Comparison of ENCODE assay signal across 1 cellular context in the genomic region with DNA sequence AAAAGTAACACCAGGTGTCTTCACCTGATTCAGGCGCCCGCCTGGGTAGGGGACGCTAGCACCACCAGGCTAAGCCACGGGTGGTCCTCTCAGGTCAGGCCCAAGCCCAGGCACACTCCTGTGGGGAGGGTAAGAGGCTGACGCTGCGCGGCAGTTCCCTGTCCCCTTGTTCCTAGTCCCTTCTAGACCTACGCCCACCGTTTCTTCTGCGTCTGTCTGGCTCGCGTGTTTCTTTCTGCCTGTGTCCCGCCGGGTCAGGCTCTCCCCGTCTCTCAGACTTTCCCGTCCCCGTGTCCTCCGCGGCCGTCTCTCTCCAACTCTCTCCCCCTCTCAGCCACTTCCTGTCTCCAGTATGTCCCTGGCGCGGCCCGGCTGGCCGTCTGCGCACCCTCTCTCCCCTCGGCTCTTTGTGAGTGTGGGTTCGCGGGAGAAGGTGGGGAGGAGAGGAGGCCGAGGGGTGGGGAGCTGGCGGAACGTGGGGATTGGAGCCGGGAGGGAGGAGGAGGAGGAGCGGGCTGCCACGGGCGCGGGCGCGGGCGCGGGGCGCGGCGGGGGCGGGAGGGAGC.
TF ChIP-seq lines count a peak whose summit lies in the region.

No MANE protein-coding gene starts in this region.

TF ChIP-seq in HEK293, 187 proteins besides CTCF, POLR2A, EP300 and RAD21 (continued from another document):
- TF ChIP-seq ZNF335 (tag by site-specific recombination; conservative IDR thresholded peaks at IDR 0.05), result peak; percentile 96
- no peak for TF ChIP-seq ZNF266 (tag by site-specific recombination; IDR thresholded peaks at IDR 0.05; ENCODE audit: low read depth)
- 0 out of 2 replicates have a peak, but pooled peaks have one; percentile 55 for TF ChIP-seq KLF10 (tag by site-specific recombination; IDR thresholded peaks at IDR 0.05)
- TF ChIP-seq, protein P1, sequence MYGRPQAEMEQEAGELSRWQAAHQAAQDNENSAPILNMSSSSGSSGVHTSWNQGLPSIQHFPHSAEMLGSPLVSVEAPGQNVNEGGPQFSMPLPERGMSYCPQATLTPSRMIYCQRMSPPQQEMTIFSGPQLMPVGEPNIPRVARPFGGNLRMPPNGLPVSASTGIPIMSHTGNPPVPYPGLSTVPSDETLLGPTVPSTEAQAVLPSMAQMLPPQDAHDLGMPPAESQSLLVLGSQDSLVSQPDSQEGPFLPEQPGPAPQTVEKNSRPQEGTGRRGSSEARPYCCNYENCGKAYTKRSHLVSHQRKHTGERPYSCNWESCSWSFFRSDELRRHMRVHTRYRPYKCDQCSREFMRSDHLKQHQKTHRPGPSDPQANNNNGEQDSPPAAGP (tag by site-specific recombination; IDR thresholded peaks at IDR 0.05), result peak; percentile 89; the same call in 1 of the 2 replicates
- peak; percentile 75; the same call in 1 of the 2 replicates for TF ChIP-seq ZNF777 (tag by site-specific recombination; IDR thresholded peaks at IDR 0.05; ENCODE audit: borderline replicate concordance)
- TF ChIP-seq, protein P2, sequence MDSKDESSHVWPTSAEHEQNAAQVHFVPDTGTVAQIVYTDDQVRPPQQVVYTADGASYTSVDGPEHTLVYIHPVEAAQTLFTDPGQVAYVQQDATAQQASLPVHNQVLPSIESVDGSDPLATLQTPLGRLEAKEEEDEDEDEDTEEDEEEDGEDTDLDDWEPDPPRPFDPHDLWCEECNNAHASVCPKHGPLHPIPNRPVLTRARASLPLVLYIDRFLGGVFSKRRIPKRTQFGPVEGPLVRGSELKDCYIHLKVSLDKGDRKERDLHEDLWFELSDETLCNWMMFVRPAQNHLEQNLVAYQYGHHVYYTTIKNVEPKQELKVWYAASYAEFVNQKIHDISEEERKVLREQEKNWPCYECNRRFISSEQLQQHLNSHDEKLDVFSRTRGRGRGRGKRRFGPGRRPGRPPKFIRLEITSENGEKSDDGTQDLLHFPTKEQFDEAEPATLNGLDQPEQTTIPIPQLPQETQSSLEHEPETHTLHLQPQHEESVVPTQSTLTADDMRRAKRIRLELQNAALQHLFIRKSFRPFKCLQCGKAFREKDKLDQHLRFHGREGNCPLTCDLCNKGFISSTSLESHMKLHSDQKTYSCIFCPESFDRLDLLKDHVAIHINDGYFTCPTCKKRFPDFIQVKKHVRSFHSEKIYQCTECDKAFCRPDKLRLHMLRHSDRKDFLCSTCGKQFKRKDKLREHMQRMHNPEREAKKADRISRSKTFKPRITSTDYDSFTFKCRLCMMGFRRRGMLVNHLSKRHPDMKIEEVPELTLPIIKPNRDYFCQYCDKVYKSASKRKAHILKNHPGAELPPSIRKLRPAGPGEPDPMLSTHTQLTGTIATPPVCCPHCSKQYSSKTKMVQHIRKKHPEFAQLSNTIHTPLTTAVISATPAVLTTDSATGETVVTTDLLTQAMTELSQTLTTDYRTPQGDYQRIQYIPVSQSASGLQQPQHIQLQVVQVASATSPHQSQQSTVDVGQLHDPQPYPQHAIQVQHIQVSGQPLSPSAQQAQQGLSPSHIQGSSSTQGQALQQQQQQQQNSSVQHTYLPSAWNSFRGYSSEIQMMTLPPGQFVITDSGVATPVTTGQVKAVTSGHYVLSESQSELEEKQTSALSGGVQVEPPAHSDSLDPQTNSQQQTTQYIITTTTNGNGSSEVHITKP (tag by site-specific recombination; IDR thresholded peaks at IDR 0.05), result peak; percentile 86
- TF ChIP-seq ZNF394 (tag by site-specific recombination; IDR thresholded peaks at IDR 0.05; ENCODE audit: borderline replicate concordance), result no peak
- peak; percentile 55 for TF ChIP-seq KLF1 (tag by site-specific recombination; IDR thresholded peaks at IDR 0.05)
- TF ChIP-seq, protein P3, sequence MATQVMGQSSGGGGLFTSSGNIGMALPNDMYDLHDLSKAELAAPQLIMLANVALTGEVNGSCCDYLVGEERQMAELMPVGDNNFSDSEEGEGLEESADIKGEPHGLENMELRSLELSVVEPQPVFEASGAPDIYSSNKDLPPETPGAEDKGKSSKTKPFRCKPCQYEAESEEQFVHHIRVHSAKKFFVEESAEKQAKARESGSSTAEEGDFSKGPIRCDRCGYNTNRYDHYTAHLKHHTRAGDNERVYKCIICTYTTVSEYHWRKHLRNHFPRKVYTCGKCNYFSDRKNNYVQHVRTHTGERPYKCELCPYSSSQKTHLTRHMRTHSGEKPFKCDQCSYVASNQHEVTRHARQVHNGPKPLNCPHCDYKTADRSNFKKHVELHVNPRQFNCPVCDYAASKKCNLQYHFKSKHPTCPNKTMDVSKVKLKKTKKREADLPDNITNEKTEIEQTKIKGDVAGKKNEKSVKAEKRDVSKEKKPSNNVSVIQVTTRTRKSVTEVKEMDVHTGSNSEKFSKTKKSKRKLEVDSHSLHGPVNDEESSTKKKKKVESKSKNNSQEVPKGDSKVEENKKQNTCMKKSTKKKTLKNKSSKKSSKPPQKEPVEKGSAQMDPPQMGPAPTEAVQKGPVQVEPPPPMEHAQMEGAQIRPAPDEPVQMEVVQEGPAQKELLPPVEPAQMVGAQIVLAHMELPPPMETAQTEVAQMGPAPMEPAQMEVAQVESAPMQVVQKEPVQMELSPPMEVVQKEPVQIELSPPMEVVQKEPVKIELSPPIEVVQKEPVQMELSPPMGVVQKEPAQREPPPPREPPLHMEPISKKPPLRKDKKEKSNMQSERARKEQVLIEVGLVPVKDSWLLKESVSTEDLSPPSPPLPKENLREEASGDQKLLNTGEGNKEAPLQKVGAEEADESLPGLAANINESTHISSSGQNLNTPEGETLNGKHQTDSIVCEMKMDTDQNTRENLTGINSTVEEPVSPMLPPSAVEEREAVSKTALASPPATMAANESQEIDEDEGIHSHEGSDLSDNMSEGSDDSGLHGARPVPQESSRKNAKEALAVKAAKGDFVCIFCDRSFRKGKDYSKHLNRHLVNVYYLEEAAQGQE (tag by site-specific recombination; IDR thresholded peaks at IDR 0.05), result peak; percentile 55
- peak; percentile 67 for TF ChIP-seq SP7 (tag by site-specific recombination; IDR thresholded peaks at IDR 0.05)
- TF ChIP-seq ZNF146 (tag by site-specific recombination; IDR thresholded peaks at IDR 0.05), result 0 out of 2 replicates have a peak, but pooled peaks have one; percentile 2
- TF ChIP-seq ZNF341 (tag by site-specific recombination; IDR thresholded peaks at IDR 0.05; ENCODE audit: low read depth), result peak; percentile 62
